8 cellular contexts compared by ENCODE assay signal in genomic region chr1:219173434-219173757, GRCh38. TPM values are rescaled to one million over a fixed set of nuclear protein-coding genes. Genes with fewer than 3 reads are reported as not detected.
DNase-seq lines count a peak whose midpoint lies in the region; ATAC-seq and TF ChIP-seq lines count a peak whose summit lies in the region.

No MANE protein-coding gene starts in this region.

- peak overlapping the region; percentile 96 for H3K4me3 Mint-ChIP-seq in stimulated activated memory B cell treated with anti-CD40 and anti-IgM and Interleukin-4, amounts not matched to agents 10 μg/mL and 1 μg/mL and 100 μg/mL, for 72 hours

- no peak overlapping the region for H3K27ac ChIP-seq in AG04450 (ENCODE audit: low read depth, low read length)

- H3K27me3 Mint-ChIP-seq in stimulated activated memory B cell treated with anti-CD40 and anti-IgM and Interleukin-4, amounts not matched to agents 10 μg/mL and 1 μg/mL and 100 μg/mL, for 72 hours, result no peaks in the 10 kb centered on the region

- DNase-seq in AG04450 (ENCODE audit: low read depth, low spot score) (no peak), OCI-M2 (lab: John Stamatoyannopoulos, UW; ENCODE audit: unreplicated experiment) (peak; percentile 16), fibroblast of mammary gland (ENCODE audit: low read depth) (no peak), SIG-M5 (lab: John Stamatoyannopoulos, UW) (no peak), NCI-H1694 (lab: John Stamatoyannopoulos, UW) (no peak), activated gamma-delta T cell (lab: John Stamatoyannopoulos, UW) (no peak)

- H3K9me3 Mint-ChIP-seq in stimulated activated memory B cell treated with anti-CD40 and anti-IgM and Interleukin-4, amounts not matched to agents 10 μg/mL and 1 μg/mL and 100 μg/mL, for 72 hours, result no peaks in the 10 kb centered on the region

- TF ChIP-seq CTCF in AG04450 (IDR thresholded peaks at IDR 0.05; ENCODE audit: low read depth, low read length) (no peak), fibroblast of mammary gland (conservative IDR thresholded peaks at IDR 0.05; ENCODE audit: control insufficient read depth, insufficient read depth, low read depth, low read length) (no peak)

- no peaks in the 10 kb centered on the region for H3K9me3 ChIP-seq in AG04450 (ENCODE audit: control insufficient read depth, insufficient read depth, low read length)

- peaks cover 36% of the 10 kb centered on the region for H3K4me1 Mint-ChIP-seq in stimulated activated memory B cell treated with anti-CD40 and anti-IgM and Interleukin-4, amounts not matched to agents 10 μg/mL and 1 μg/mL and 100 μg/mL, for 72 hours

- POLR2A ChIA-PET in AG04450 (lab: Yijun Ruan, JAX), result interaction anchor here (0.6 to 1.0 kb wide), 3 partner anchors 15 to 209 kb away, joined by 3 to 4 read pairs (median 4); no protein-coding TSS in a partner anchor

- peak overlapping the region; percentile 94 for H3K27ac Mint-ChIP-seq in stimulated activated memory B cell treated with anti-CD40 and anti-IgM and Interleukin-4, amounts not matched to agents 10 μg/mL and 1 μg/mL and 100 μg/mL, for 72 hours

- ATAC-seq in GM21515 (IDR thresholded peaks at IDR 0.05; ENCODE audit: unreplicated experiment), result peak; percentile 9
- no peak for ATAC-seq in stimulated activated memory B cell treated with anti-CD40 and anti-IgM and Interleukin-4, amounts not matched to agents 10 μg/mL and 1 μg/mL and 100 μg/mL, for 72 hours

- CTCF ChIA-PET in AG04450 (lab: Charles Lee), result interaction anchor here (1.1 kb wide), 1 partner anchor 874 kb away, joined by 3 read pairs; no protein-coding TSS in a partner anchor

- H3K27me3 ChIP-seq in AG04450 (ENCODE audit: control insufficient read depth, insufficient read depth, low read length), result no peaks in the 10 kb centered on the region

- H3K36me3 Mint-ChIP-seq in stimulated activated memory B cell treated with anti-CD40 and anti-IgM and Interleukin-4, amounts not matched to agents 10 μg/mL and 1 μg/mL and 100 μg/mL, for 72 hours, result peaks cover 18% of the 10 kb centered on the region

- H3K4me3 ChIP-seq in AG04450 (ENCODE audit: low read depth, low read length), result peak overlapping the region; percentile 72; the same call in 1 of the 2 replicates
- peak overlapping the region; percentile 16 for H3K4me3 ChIP-seq in fibroblast of mammary gland (ENCODE audit: control insufficient read depth, low read depth, low read length)

RNA-seq across cellular contexts. Expression of gene LYPLAL1, which starts 0.3 kb away (rescaled TPM):
- 19.3 and 30.1 TPM in 2 replicates for polyA plus RNA-seq in AG04450 (2011; rRNA removed)
- polyA minus RNA-seq in AG04450 (2011; rRNA and poly(A)+ RNA removed), result 14.0 and 29.8 TPM in 2 replicates
